ENCODE assay signal across 8 cellular contexts in the genomic region with DNA sequence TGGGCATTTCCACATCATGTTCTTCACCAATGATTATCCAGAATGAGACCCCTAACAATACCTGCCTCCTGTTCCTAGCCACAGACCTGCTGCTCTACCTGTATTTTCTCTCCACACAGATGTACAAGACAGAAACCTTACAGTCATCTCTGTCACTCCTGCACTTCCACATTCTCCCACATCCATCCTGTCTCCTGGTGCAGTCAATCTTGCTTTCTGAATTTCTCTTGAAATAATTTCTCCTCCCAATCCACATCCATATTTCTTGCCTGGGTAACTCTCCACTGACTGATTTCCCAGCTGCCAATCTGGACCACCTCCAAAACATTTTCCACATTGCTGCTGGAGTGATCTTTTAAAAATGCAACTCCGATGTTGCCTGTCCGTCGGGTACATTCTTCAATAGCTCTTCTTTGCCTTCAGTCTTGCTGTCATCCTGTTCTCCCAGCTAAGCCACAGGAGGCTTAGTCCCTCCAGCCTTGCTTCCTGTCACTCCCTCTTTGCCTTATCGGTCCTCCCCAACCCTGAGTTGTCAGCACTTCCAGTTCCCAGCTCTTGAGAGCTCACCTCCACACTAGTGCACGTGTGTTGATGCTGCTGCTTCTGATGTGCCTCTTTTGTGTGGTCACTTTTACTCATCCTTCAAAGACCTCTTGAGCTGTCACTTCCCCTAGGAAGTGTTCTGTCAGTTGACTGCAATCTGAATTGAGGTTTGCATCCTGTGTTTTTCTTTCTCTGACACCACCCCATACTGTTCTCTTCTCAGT. TPM values are rescaled to one million over a fixed set of nuclear protein-coding genes. Genes with fewer than 3 reads are reported as not detected.
DNase-seq lines count a peak whose midpoint lies in the region; ATAC-seq and TF ChIP-seq lines count a peak whose summit lies in the region.

No MANE protein-coding gene starts in this region.

- no peaks in the 10 kb centered on the region for H3K9me3 Mint-ChIP-seq in activated T-cell treated with anti-CD3 and anti-CD28 coated beads, Interleukin-2, amount 50 U/mL, for 72 hours
- H3K9me3 Mint-ChIP-seq in mesothelial cell of epicardium = no peaks in the 10 kb centered on the region

- DNase-seq in ELR (ENCODE audit: low read depth) = peak; percentile 60
- peak in 1 of 2 donors; percentile 14 for DNase-seq in activated T-cell treated with anti-CD3 and anti-CD28 coated beads, Interleukin-2, amount 50 U/mL, for 72 hours
- no peak for DNase-seq in mesothelial cell of epicardium (ENCODE audit: low spot score in 2 of 2, unreplicated experiment in 2 of 2)
- DNase-seq in activated CD4-positive, CD25-positive, alpha-beta regulatory T cell (lab: John Stamatoyannopoulos, UW) = no peak
- DNase-seq in HuH-7 (ENCODE audit: low spot score) = no peak
- DNase-seq in mesenteric fat pad (ENCODE audit: low spot score) = no peak

- H3K36me3 ChIP-seq in KMS-11 (ENCODE audit: insufficient read depth) = no peaks in the 10 kb centered on the region

- H3K4me1 Mint-ChIP-seq in activated T-cell treated with anti-CD3 and anti-CD28 coated beads, Interleukin-2, amount 50 U/mL, for 72 hours (ENCODE audit: low read depth) = peaks cover 41% of the 10 kb centered on the region
- H3K4me1 Mint-ChIP-seq in mesothelial cell of epicardium = peaks cover 18% of the 10 kb centered on the region

- no peak overlapping the region for H2AFZ ChIP-seq in KMS-11 (ENCODE audit: low read depth)

- peak overlapping the region; percentile 81 for H3K4me3 ChIP-seq in KMS-11 (IDR thresholded peaks at IDR 0.05; ENCODE audit: insufficient read depth, low read depth, low read length)

- peak overlapping the region; percentile 25 for H3K27ac Mint-ChIP-seq in activated T-cell treated with anti-CD3 and anti-CD28 coated beads, Interleukin-2, amount 50 U/mL, for 72 hours
- peak overlapping the region; percentile 8 for H3K27ac Mint-ChIP-seq in mesothelial cell of epicardium

- H3K27me3 ChIP-seq in KMS-11 (ENCODE audit: insufficient read depth, low read depth) = no peaks in the 10 kb centered on the region

- ATAC-seq in GM21381 (IDR thresholded peaks at IDR 0.05; ENCODE audit: unreplicated experiment) = peak; percentile 59
- ATAC-seq in activated T-cell treated with anti-CD3 and anti-CD28 coated beads, Interleukin-2, amount 50 U/mL, for 72 hours (replicated peaks in 1 of 2) = peak; percentile 65 to 70

- peaks cover 86% of the 10 kb centered on the region for H3K4me1 ChIP-seq in KMS-11 (ENCODE audit: low read depth, poor library complexity, severe bottlenecking)

- no peak overlapping the region for H3K9ac ChIP-seq in KMS-11

- peak overlapping the region; percentile 53 to 66 for H3K4me3 Mint-ChIP-seq in activated T-cell treated with anti-CD3 and anti-CD28 coated beads, Interleukin-2, amount 50 U/mL, for 72 hours
- no peak overlapping the region for H3K4me3 Mint-ChIP-seq in mesothelial cell of epicardium

- H3K4me2 ChIP-seq in KMS-11 = peak overlapping the region; percentile 49

- H3K27ac ChIP-seq in KMS-11 = peak overlapping the region; percentile 11; the same call in 1 of the 2 replicates

- H3K27me3 Mint-ChIP-seq in activated T-cell treated with anti-CD3 and anti-CD28 coated beads, Interleukin-2, amount 50 U/mL, for 72 hours (ENCODE audit: low read depth) = no peaks in the 10 kb centered on the region
- H3K27me3 Mint-ChIP-seq in mesothelial cell of epicardium (ENCODE audit: low read depth) = no peaks in the 10 kb centered on the region

- peaks cover 100% of the 10 kb centered on the region for H3K79me2 ChIP-seq in KMS-11 (ENCODE audit: insufficient read depth, low read depth)

- TF ChIP-seq CTCF in KMS-11 (conservative IDR thresholded peaks at IDR 0.05; ENCODE audit: low read depth, low read length) = no peak
- TF ChIP-seq CTCF in mesothelial cell of epicardium (IDR thresholded peaks at IDR 0.05; ENCODE audit: unreplicated experiment) = no peak

- H4K20me1 ChIP-seq in KMS-11 (ENCODE audit: insufficient read depth) = peaks cover 94% of the 10 kb centered on the region

- peaks cover 0 to 10% of the 10 kb centered on the region in 2 donors for H3K36me3 Mint-ChIP-seq in activated T-cell treated with anti-CD3 and anti-CD28 coated beads, Interleukin-2, amount 50 U/mL, for 72 hours (ENCODE audit: insufficient read depth in 2 of 2)
- H3K36me3 Mint-ChIP-seq in mesothelial cell of epicardium = no peaks in the 10 kb centered on the region

RNA-seq across cellular contexts. Expression of gene UCK2, which starts 15.1 kb away (rescaled TPM):
- total RNA-seq in activated T-cell treated with anti-CD3 and anti-CD28 coated beads, Interleukin-2, amount 50 U/mL, for 72 hours = 10 to 100 TPM; 39.8 to 47.3 TPM
- total RNA-seq in mesothelial cell of epicardium (37.5 to 44.5 TPM (median 40.9 TPM) in 3 replicates), mesenteric fat pad (25.6 TPM)
